In the genomic region with DNA sequence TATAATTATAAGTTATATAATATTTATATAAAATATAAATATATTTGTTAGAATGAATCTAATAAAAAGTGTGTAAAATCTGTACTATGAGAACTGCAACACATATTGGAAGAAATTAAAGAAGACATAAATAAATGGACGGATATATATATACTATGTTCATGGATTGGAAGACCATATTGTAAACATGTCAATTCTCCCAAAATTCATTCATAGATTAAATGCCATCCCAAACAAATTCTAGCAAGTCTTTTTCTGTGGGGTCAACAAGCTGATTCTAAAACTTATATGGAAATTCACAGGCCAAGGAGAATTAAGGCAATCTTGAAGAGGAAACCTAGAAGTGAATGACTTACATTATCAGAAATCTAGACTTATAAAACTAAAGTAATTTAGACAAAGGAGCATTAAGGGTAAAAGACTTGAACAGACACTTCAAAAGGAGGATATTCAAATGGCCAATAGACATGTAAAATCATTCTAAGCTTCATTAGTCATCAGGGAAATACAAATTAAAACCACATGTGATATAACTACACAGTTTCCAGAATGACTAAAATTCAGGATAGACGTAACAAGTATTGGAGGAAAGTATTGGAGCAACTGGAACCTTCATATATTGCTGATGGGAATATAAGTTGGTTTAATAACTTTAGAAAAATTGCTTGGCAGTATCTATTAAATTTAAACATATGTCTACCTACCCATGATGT, we compare ENCODE assay signal across 21 cellular contexts.
"Had no signal": no experiment of that assay in that cellular context is flagged by ENCODE, and none has a peak within 500 bp of the region (broad histone marks: within the 10 kb centered on the region; RNA-seq: fewer than 3 reads in every experiment).

No MANE protein-coding gene starts in this region.

- H3K27me3 ChIP-seq: colonic mucosa, esophagus squamous epithelium, gastrocnemius medialis had no signal

- DNase-seq: colonic mucosa; cortex of kidney; effector CD8-positive, alpha-beta T cell; effector memory CD8-positive, alpha-beta T cell; endodermal cell; erythroblast; esophagus squamous epithelium; foreskin melanocyte; gastrocnemius medialis; glutamatergic neuron; head of caudate nucleus; heart right ventricle; hippocampal formation; left cardiac atrium; left lung; left ventricle myocardium superior; lower lobe of right lung; mesenchymal stem cell; mucosa of descending colon; naive B cell had no signal

- H3K4me3 ChIP-seq: colonic mucosa, esophagus squamous epithelium, gastrocnemius medialis, heart right ventricle, left lung, lower lobe of right lung, mucosa of descending colon had no signal

- H3K4me1 ChIP-seq: colonic mucosa, esophagus squamous epithelium, gastrocnemius medialis, heart right ventricle, left lung, lower lobe of right lung had no signal

- H3K36me3 ChIP-seq: colonic mucosa, esophagus squamous epithelium, gastrocnemius medialis, heart right ventricle, left lung, lower lobe of right lung had no signal

- H3K27ac ChIP-seq: colonic mucosa, epithelial cell of prostate, esophagus squamous epithelium, gastrocnemius medialis, heart right ventricle, left lung, lower lobe of right lung had no signal

- H3K9me3 ChIP-seq: colonic mucosa, esophagus squamous epithelium, gastrocnemius medialis, left lung, lower lobe of right lung, mucosa of descending colon had no signal
